In the genomic region with DNA sequence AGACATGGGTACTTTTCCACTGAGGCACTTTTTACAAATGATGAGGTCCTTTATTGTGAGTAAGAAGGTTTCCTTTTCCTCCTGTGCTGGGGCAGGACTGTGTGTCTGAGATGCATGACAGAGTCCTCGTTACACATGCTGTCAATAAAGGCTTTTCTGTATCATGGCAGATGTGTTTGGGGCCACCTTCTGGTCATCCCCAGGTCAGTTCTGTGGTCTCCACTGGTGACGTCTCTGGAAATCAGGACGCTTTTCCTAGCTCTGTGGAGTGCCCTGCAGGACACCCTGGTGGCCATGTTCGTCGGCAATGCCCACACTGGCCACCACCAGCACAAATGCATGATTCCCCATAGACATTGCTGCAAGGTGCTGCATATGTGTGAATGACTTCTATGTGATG, we compare ENCODE assay signal across 2 cellular contexts.
TF ChIP-seq lines count a peak whose summit lies in the region.

No MANE protein-coding gene starts in this region.

TF ChIP-seq in IMR-90, 13 proteins besides CTCF, POLR2A, EP300 and RAD21:
- TF ChIP-seq RCOR1 (IDR thresholded peaks at IDR 0.05; ENCODE audit: insufficient replicate concordance, low read length) (no peak), MAZ (IDR thresholded peaks at IDR 0.05; ENCODE audit: borderline replicate concordance, low read depth, low read length) (no peak), MAFK (IDR thresholded peaks at IDR 0.05; ENCODE audit: low read depth, low read length) (no peak), FOS (IDR thresholded peaks at IDR 0.05; ENCODE audit: low read depth, low read length) (no peak), MXI1 (IDR thresholded peaks at IDR 0.05; ENCODE audit: borderline replicate concordance, low read depth, low read length) (no peak), NFE2L2 (IDR thresholded peaks at IDR 0.05; ENCODE audit: low read depth, low read length) (no peak)
- TF ChIP-seq, protein P1, sequence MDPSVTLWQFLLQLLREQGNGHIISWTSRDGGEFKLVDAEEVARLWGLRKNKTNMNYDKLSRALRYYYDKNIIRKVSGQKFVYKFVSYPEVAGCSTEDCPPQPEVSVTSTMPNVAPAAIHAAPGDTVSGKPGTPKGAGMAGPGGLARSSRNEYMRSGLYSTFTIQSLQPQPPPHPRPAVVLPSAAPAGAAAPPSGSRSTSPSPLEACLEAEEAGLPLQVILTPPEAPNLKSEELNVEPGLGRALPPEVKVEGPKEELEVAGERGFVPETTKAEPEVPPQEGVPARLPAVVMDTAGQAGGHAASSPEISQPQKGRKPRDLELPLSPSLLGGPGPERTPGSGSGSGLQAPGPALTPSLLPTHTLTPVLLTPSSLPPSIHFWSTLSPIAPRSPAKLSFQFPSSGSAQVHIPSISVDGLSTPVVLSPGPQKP (IDR thresholded peaks at IDR 0.05; ENCODE audit: borderline replicate concordance, low read depth, low read length), result no peak

TF ChIP-seq in liver, 16 proteins besides CTCF, POLR2A, EP300 and RAD21:
- TF ChIP-seq FOXA2 (IDR thresholded peaks at IDR 0.05), result peak; percentile 55
- TF ChIP-seq SP1 (IDR thresholded peaks at IDR 0.05), result no peak
